8 cellular contexts compared by ENCODE assay signal in genomic region chr2:105455488-105455991, GRCh38. TPM values are rescaled to one million over a fixed set of nuclear protein-coding genes. Genes with fewer than 3 reads are reported as not detected.
DNase-seq lines count a peak whose midpoint lies in the region; ATAC-seq and TF ChIP-seq lines count a peak whose summit lies in the region.
"Had no signal": no experiment of that assay in that cellular context is flagged by ENCODE, and none has a peak within 500 bp of the region (broad histone marks: within the 10 kb centered on the region; RNA-seq: fewer than 3 reads in every experiment).

No MANE protein-coding gene starts in this region.

- H3K4me3 ChIP-seq in RWPE2 (ENCODE audit: severe bottlenecking), result no peak overlapping the region
- no peak overlapping the region for H3K4me3 ChIP-seq in gastroesophageal sphincter
- no peak overlapping the region for H3K4me3 ChIP-seq in upper lobe of right lung

- intact Hi-C loops in upper lobe of right lung (cut with DNase I), result no loop called here

- H3K36me3 ChIP-seq in RWPE2 (ENCODE audit: low read depth) (no peaks in the 10 kb centered on the region), gastroesophageal sphincter (no peaks in the 10 kb centered on the region), upper lobe of right lung (no peaks in the 10 kb centered on the region)

- DNase-seq in HT-29 (ENCODE audit: low spot score), result peak; percentile 97
- DNase-seq in RWPE2 (ENCODE audit: low spot score), result peak; percentile 80
- no peak for DNase-seq in upper lobe of right lung
- no peak for DNase-seq in COR-L47 (lab: John Stamatoyannopoulos, UW)
- DNase-seq in activated CD4-positive, alpha-beta T cell treated with anti-CD3 and anti-CD28 coated beads for 1 hour, result no peak
- DNase-seq: activated CD4-positive, alpha-beta memory T cell treated with anti-CD3 and anti-CD28 coated beads, Interleukin-2, amount 10 ng/mL, durations not matched to agents 7 days and 5 days had no signal

- ATAC-seq in RWPE2 (ENCODE audit: low read depth) (peak; percentile 88), gastroesophageal sphincter (peak; percentile 44), upper lobe of right lung (peak; percentile 31), GM18505 (IDR thresholded peaks at IDR 0.05; ENCODE audit: unreplicated experiment) (no peak)

- H3K27ac ChIP-seq in RWPE2 (ENCODE audit: poor library complexity, severe bottlenecking) (peak overlapping the region; percentile 94), gastroesophageal sphincter (no peak overlapping the region), upper lobe of right lung (no peak overlapping the region)

- H3K4me1 ChIP-seq in RWPE2 (ENCODE audit: insufficient read depth, poor library complexity, severe bottlenecking), result peaks cover 21% of the 10 kb centered on the region
- no peaks in the 10 kb centered on the region for H3K4me1 ChIP-seq in gastroesophageal sphincter
- no peaks in the 10 kb centered on the region for H3K4me1 ChIP-seq in upper lobe of right lung

- TF ChIP-seq CTCF in RWPE2 (IDR thresholded peaks at IDR 0.05; ENCODE audit: poor library complexity, severe bottlenecking) (no peak), gastroesophageal sphincter (IDR thresholded peaks at IDR 0.05) (no peak), upper lobe of right lung (IDR thresholded peaks at IDR 0.05) (no peak)

- 76% methylated on average over 3 of the region's 3 CpGs; no CpG with 5 or more reads in 1 of the 2 donors for WGBS in gastroesophageal sphincter (ENCODE audit: low coverage in 1 of 2), 2 donors

- TF ChIP-seq POLR2A in gastroesophageal sphincter (IDR thresholded peaks at IDR 0.05) (no peak), GM18505 (IDR thresholded peaks at IDR 0.05; ENCODE audit: borderline replicate concordance, extremely low read depth, insufficient read depth, insufficient read length) (no peak)

- TF ChIP-seq EP300 in gastroesophageal sphincter (IDR thresholded peaks at IDR 0.05), result no peak

- H3K9me3 ChIP-seq in RWPE2 (ENCODE audit: severe bottlenecking) (no peaks in the 10 kb centered on the region), gastroesophageal sphincter (no peaks in the 10 kb centered on the region), upper lobe of right lung (no peaks in the 10 kb centered on the region)

- no peaks in the 10 kb centered on the region for H3K27me3 ChIP-seq in RWPE2 (ENCODE audit: insufficient read depth, poor library complexity, severe bottlenecking)
- H3K27me3 ChIP-seq in gastroesophageal sphincter, result no peaks in the 10 kb centered on the region
- H3K27me3 ChIP-seq in upper lobe of right lung, result no peaks in the 10 kb centered on the region

RNA-seq across cellular contexts. Expression of gene FHL2, which starts 56.7 kb away (rescaled TPM):
- total RNA-seq in HT-29 (2014; rRNA removed; shearing (Covaris generic)), result 56.2 and 56.4 TPM in 2 replicates
- 100 to 1,000 TPM in 3 of 4 donors, 10 to 100 TPM in 1; 93.9 to 150 (median 109) TPM for total RNA-seq in gastroesophageal sphincter
- total RNA-seq in upper lobe of right lung, result 13.8 TPM

Comparison
In these comparisons a context has a peak if more than half of its experiments do, and no peak if none do; other contexts are left out.
1. DNase-seq: peak in HT-29 (single experiment) and RWPE2 (single experiment); none in upper lobe of right lung (single experiment), COR-L47 (single experiment) and activated CD4-positive, alpha-beta T cell treated with anti-CD3 and anti-CD28 coated beads for 1 hour (single experiment).